In the genomic region with DNA sequence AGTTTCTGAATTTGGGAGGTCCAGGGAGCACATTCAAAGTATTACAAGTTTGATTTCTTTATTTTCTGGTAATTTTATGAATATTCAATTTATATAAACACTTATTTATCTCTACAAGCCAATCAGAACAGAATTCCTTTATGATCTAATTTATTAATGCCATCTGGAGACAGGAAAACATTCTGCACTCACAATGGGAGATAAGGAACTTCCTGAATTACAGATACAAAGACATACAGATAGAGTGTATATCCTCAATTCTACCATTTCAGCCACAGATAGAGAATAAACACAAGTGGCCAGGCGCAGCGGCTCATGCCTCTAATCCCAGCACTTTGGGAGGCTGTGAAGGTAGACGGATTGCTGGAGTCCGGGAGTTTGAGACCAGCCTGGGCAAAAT, we compare ENCODE assay signal across 27 cellular contexts.
"Had no signal": no experiment of that assay in that cellular context is flagged by ENCODE, and none has a peak within 500 bp of the region (broad histone marks: within the 10 kb centered on the region; RNA-seq: fewer than 3 reads in every experiment).

No MANE protein-coding gene starts in this region.

- H2AFZ ChIP-seq: parathyroid adenoma had no signal

- H3K36me3 ChIP-seq: colonic mucosa, esophagus squamous epithelium, heart right ventricle, right atrium auricular region, suprapubic skin, transverse colon, upper lobe of right lung, uterus had no signal

- H3K9me3 ChIP-seq: colonic mucosa, esophagus squamous epithelium, right atrium auricular region, transverse colon, upper lobe of right lung, uterus had no signal

- H3K9ac ChIP-seq: parathyroid adenoma had no signal

- H3K27ac ChIP-seq: colonic mucosa, esophagus squamous epithelium, heart right ventricle, parathyroid adenoma, right atrium auricular region, suprapubic skin, transverse colon, upper lobe of right lung, uterus had no signal

- H3K4me3 ChIP-seq: colonic mucosa, esophagus squamous epithelium, heart right ventricle, lung, right atrium auricular region, smooth muscle cell, suprapubic skin, transverse colon, upper lobe of right lung, uterus had no signal

- H3K27me3 ChIP-seq: colonic mucosa, esophagus squamous epithelium, heart right ventricle, right atrium auricular region, suprapubic skin, transverse colon, upper lobe of right lung, uterus had no signal

- DNase-seq: colonic mucosa; effector memory CD4-positive, alpha-beta T cell; erythroblast; esophagus squamous epithelium; foreskin melanocyte; glutamatergic neuron; heart right ventricle; hypothalamus; immature natural killer cell; islet precursor cell; kidney glomerular epithelial cell; natural killer cell; stimulated activated CD4-positive, alpha-beta T cell treated with anti-CD3 and anti-CD28 coated beads, Interleukin-12 subunit alpha, Interleukin-12 subunit beta, amount 100 ng/mL, for 4 hours; stimulated activated CD4-positive, alpha-beta T cell treated with anti-CD3 and anti-CD28 coated beads, Interleukin-1b, Interleukin-23, amount 100 ng/mL, for 48 hours; stimulated activated CD4-positive, alpha-beta T cell treated with anti-CD3 and anti-CD28 coated beads, Interleukin-4, amount 100 ng/mL, for 1 hour; stimulated activated CD8-positive, alpha-beta memory T cell treated with anti-CD3 and anti-CD28 coated beads, Interleukin-4, amount 100 ng/mL, for 48 hours; stimulated activated naive CD4-positive, alpha-beta T cell; stimulated activated naive CD8-positive, alpha-beta T cell treated with anti-CD3 and anti-CD28 coated beads, Interleukin-15, amount 100 ng/mL, for 72 hours; transverse colon; upper lobe of right lung; uterus had no signal

- ATAC-seq: heart right ventricle; natural killer cell; sciatic nerve; stimulated activated naive CD8-positive, alpha-beta T cell treated with anti-CD3 and anti-CD28 coated beads, Interleukin-15, amount 100 ng/mL, for 72 hours; upper lobe of right lung had no signal

- H3K4me2 ChIP-seq: smooth muscle cell had no signal

- H3K4me1 ChIP-seq: colonic mucosa, heart right ventricle, parathyroid adenoma, right atrium auricular region, suprapubic skin, transverse colon, upper lobe of right lung, uterus had no signal

- H3K79me2 ChIP-seq: parathyroid adenoma had no signal
